In genomic region chr17:35875439-35876139, GRCh38 we compare ENCODE assay signal across 20 cellular contexts. TPM values are rescaled to one million over a fixed set of nuclear protein-coding genes. Genes with fewer than 3 reads are reported as not detected.
DNase-seq lines count a peak whose midpoint lies in the region; ATAC-seq, FAIRE-seq and TF ChIP-seq lines count a peak whose summit lies in the region.
"Had no signal": no experiment of that assay in that cellular context is flagged by ENCODE, and none has a peak within 500 bp of the region (broad histone marks: within the 10 kb centered on the region; RNA-seq: fewer than 3 reads in every experiment).

No MANE protein-coding gene starts in this region.

- H3K14ac ChIP-seq in mesenchymal stem cell (ENCODE audit: low read length in 2 of 2), result no peak overlapping the region

- intact Hi-C loops in GM12878 (cut with micrococcal nuclease; ENCODE audit: unreplicated experiment), result no loop called here

- H3K27ac ChIP-seq in GM12878 (ENCODE audit: control insufficient read depth, insufficient read depth) (peak overlapping the region; percentile 34; the same call in 1 of the 2 replicates), mesenchymal stem cell (ENCODE audit: low read length, poor library complexity, severe bottlenecking) (no peak overlapping the region)
- H3K27ac ChIP-seq: colonic mucosa, esophagus muscularis mucosa had no signal

- no peak overlapping the region for H2AK5ac ChIP-seq in mesenchymal stem cell (ENCODE audit: low read length, severe bottlenecking)

- no peak overlapping the region for H4K91ac ChIP-seq in mesenchymal stem cell (ENCODE audit: low read length)

- H3K4me3 ChIP-seq in Loucy (ENCODE audit: low read length, poor library complexity, severe bottlenecking) (no peak overlapping the region), GM12878 (no peak overlapping the region), mesenchymal stem cell (ENCODE audit: insufficient read depth in 1 of 2, low read depth in 1 of 2, low read length in 2 of 2) (no peak overlapping the region)
- H3K4me3 ChIP-seq: colonic mucosa, esophagus muscularis mucosa had no signal

- H3K18ac ChIP-seq in mesenchymal stem cell (ENCODE audit: low read depth in 1 of 2, low read length in 2 of 2), result no peak overlapping the region

- no peak overlapping the region for H2BK5ac ChIP-seq in mesenchymal stem cell (ENCODE audit: low read depth, low read length, poor library complexity, severe bottlenecking)

- 32% methylated on average over 7 of the region's 7 CpGs for WGBS in GM12878 (ENCODE audit: insufficient coverage, insufficient replicate concordance, low lambda C conversion rate, missing lambda C conversion rate)
- 66% methylated on average over 4 of the region's 7 CpGs for WGBS in mesenchymal stem cell

- H3K4me1 ChIP-seq in Loucy (ENCODE audit: insufficient read depth, low read length, poor library complexity, severe bottlenecking), result peaks cover 14% of the 10 kb centered on the region
- H3K4me1 ChIP-seq in GM12878 (ENCODE audit: control insufficient read depth, insufficient read depth, low read length), result peaks cover 25% of the 10 kb centered on the region
- H3K4me1 ChIP-seq in mesenchymal stem cell (ENCODE audit: control insufficient read depth, insufficient read depth, low read depth, low read length), result no peaks in the 10 kb centered on the region
- H3K4me1 ChIP-seq: colonic mucosa, esophagus muscularis mucosa had no signal

- H3K9me2 ChIP-seq in Loucy (replicated peaks; ENCODE audit: low read depth, low read length), result no peaks in the 10 kb centered on the region

- no peaks in the 10 kb centered on the region for H3K27me3 ChIP-seq in Loucy (ENCODE audit: insufficient read depth, low read length, poor library complexity, severe bottlenecking)
- H3K27me3 ChIP-seq in GM12878 (replicated peaks in 1 of 2; ENCODE audit: control insufficient read depth in 2 of 2, insufficient read depth in 2 of 2, low read length in 1 of 2), result no peaks in the 10 kb centered on the region
- no peaks in the 10 kb centered on the region for H3K27me3 ChIP-seq in mesenchymal stem cell (ENCODE audit: control insufficient read depth in 1 of 2, insufficient read depth in 1 of 2, low read length in 2 of 2)
- H3K27me3 ChIP-seq: colonic mucosa, esophagus muscularis mucosa had no signal

- no TSS peak for BruUV-seq in GM12878 (replicated peaks; lab: Mats Ljungman, UMichigan)

- no peaks in the 10 kb centered on the region for H4K20me1 ChIP-seq in Loucy (ENCODE audit: insufficient read depth, low read length, poor library complexity, severe bottlenecking)
- H4K20me1 ChIP-seq in GM12878 (ENCODE audit: control insufficient read depth, insufficient read depth), result no peaks in the 10 kb centered on the region

- no peak for DNase-seq in activated naive CD4-positive, alpha-beta T cell treated with anti-CD3 and anti-CD28 coated beads, Interleukin-2, amount 50 U/mL, for 72 hours (ENCODE audit: low spot score in 2 of 2)
- DNase-seq in activated naive CD4-positive, alpha-beta T cell (lab: John Stamatoyannopoulos, UW), result no peak
- peak; percentile 62 for DNase-seq in GM12878 (ENCODE audit: low read depth, low spot score)
- no peak for DNase-seq in stimulated activated effector memory CD8-positive, alpha-beta T cell treated with anti-CD3 and anti-CD28 coated beads, Interleukin-12 subunit alpha, Interleukin-12 subunit beta, amount 100 ng/mL, for 72 hours (ENCODE audit: low spot score in 2 of 2)
- DNase-seq in NCI-H774 (lab: John Stamatoyannopoulos, UW), result no peak
- no peak for DNase-seq in C1 segment of cervical spinal cord (lab: John Stamatoyannopoulos, UW)
- DNase-seq in mesenchymal stem cell, result no peak
- DNase-seq: activated CD4-positive, alpha-beta T cell treated with anti-CD3 and anti-CD28 coated beads, Interleukin-2, amount 50 U/mL, for 4 hours; AML-193; amniotic stem cell; colonic mucosa; Karpas-422; NCI-H187; NCI-H524 had no signal

- H3K79me1 ChIP-seq in mesenchymal stem cell (replicated peaks; ENCODE audit: low read length, poor library complexity, severe bottlenecking), result no peaks in the 10 kb centered on the region

- in situ Hi-C loops in GM12878 (cut with MboI), result no loop called here

- FAIRE-seq in GM12878 (lab: Jason Lieb, UNC), result no peak
- FAIRE-seq: GM19239 had no signal

- H2BK12ac ChIP-seq in mesenchymal stem cell (ENCODE audit: low read length in 2 of 2), result no peak overlapping the region

- no peak overlapping the region for H3K4ac ChIP-seq in mesenchymal stem cell (ENCODE audit: low read depth in 1 of 2, low read length in 2 of 2)

- H3K9me3 ChIP-seq in Loucy (ENCODE audit: insufficient read depth, low read depth, low read length) (no peaks in the 10 kb centered on the region), GM12878 (replicated peaks; ENCODE audit: control insufficient read depth, insufficient read depth, low read length) (no peaks in the 10 kb centered on the region), mesenchymal stem cell (ENCODE audit: control insufficient read depth, low read length) (no peaks in the 10 kb centered on the region)
- H3K9me3 ChIP-seq: colonic mucosa, esophagus muscularis mucosa had no signal

- POLR2A ChIA-PET in GM12878 (lab: Charles Lee), result interaction anchor here (0.8 to 3.4 kb wide), 8 partner anchors 12 to 613 kb away, joined by 3 to 33 read pairs (median 4); partner anchors contain the start of gene RDM1

- H2BK120ac ChIP-seq in mesenchymal stem cell (ENCODE audit: low read depth, low read length), result no peak overlapping the region

- H4K8ac ChIP-seq in mesenchymal stem cell (ENCODE audit: low read length), result no peak overlapping the region

- no peaks in the 10 kb centered on the region for H3K9me3 Mint-ChIP-seq in activated naive CD4-positive, alpha-beta T cell treated with anti-CD3 and anti-CD28 coated beads, Interleukin-2, amount 50 U/mL, for 72 hours
- no peaks in the 10 kb centered on the region for H3K9me3 Mint-ChIP-seq in stimulated activated effector memory CD8-positive, alpha-beta T cell treated with anti-CD3 and anti-CD28 coated beads, Interleukin-12 subunit alpha, Interleukin-12 subunit beta, amount 100 ng/mL, for 72 hours
- H3K9me3 Mint-ChIP-seq: type B pancreatic cell had no signal

- H3K27ac Mint-ChIP-seq in activated naive CD4-positive, alpha-beta T cell treated with anti-CD3 and anti-CD28 coated beads, Interleukin-2, amount 50 U/mL, for 72 hours, result peak overlapping the region; percentile 62 to 68
- H3K27ac Mint-ChIP-seq in stimulated activated effector memory CD8-positive, alpha-beta T cell treated with anti-CD3 and anti-CD28 coated beads, Interleukin-12 subunit alpha, Interleukin-12 subunit beta, amount 100 ng/mL, for 72 hours, result peak overlapping the region; percentile 98
- H3K27ac Mint-ChIP-seq: type B pancreatic cell had no signal

- H3K36me3 ChIP-seq in Loucy (ENCODE audit: insufficient read depth, low read length), result no peaks in the 10 kb centered on the region
- H3K36me3 ChIP-seq in GM12878 (ENCODE audit: control insufficient read depth in 2 of 2, insufficient read depth in 2 of 2, low read length in 1 of 2), result no peaks in the 10 kb centered on the region
- H3K36me3 ChIP-seq in mesenchymal stem cell (ENCODE audit: control insufficient read depth in 1 of 2, insufficient read depth in 2 of 2, low read depth in 1 of 2, low read length in 2 of 2), result no peaks in the 10 kb centered on the region
- H3K36me3 ChIP-seq: colonic mucosa, esophagus muscularis mucosa had no signal

- H3K4me2 ChIP-seq in Loucy (ENCODE audit: low read depth, low read length, poor library complexity, severe bottlenecking), result peak overlapping the region; percentile 30
- H3K4me2 ChIP-seq in GM12878 (ENCODE audit: control insufficient read depth, insufficient read depth), result peak overlapping the region; percentile 46; the same call in 1 of the 2 replicates
- H3K4me2 ChIP-seq in mesenchymal stem cell (ENCODE audit: low read length, poor library complexity, severe bottlenecking), result no peak overlapping the region

- CTCF ChIA-PET in GM12878 (lab: Yijun Ruan, JAX), result interaction anchor here (0.6 to 2.5 kb wide), 16 partner anchors 14 to 274 kb away, joined by 3 to 11 read pairs (median 4); partner anchors contain the start of gene TAF15

- H2AFZ ChIP-seq in Loucy (ENCODE audit: low read length) (peak overlapping the region; percentile 91), GM12878 (ENCODE audit: control insufficient read depth, low read depth, low read length) (peak overlapping the region; percentile 53), mesenchymal stem cell (ENCODE audit: low read depth, low read length) (no peak overlapping the region)

- H3K9ac ChIP-seq in Loucy (ENCODE audit: low read depth, low read length, poor library complexity, severe bottlenecking), result no peak overlapping the region
- H3K9ac ChIP-seq in GM12878 (ENCODE audit: control insufficient read depth, insufficient read depth, low read length), result no peak overlapping the region
- no peak overlapping the region for H3K9ac ChIP-seq in mesenchymal stem cell (ENCODE audit: low read length)

- no peak for TF ChIP-seq CTCF in Loucy (conservative IDR thresholded peaks at IDR 0.05; ENCODE audit: low read length)
- TF ChIP-seq CTCF in GM12878 (IDR thresholded peaks at IDR 0.05 in 2 of 3, conservative IDR thresholded peaks at IDR 0.05 in 1 of 3; ENCODE audit: control insufficient read depth in 2 of 3, extremely low read depth in 1 of 3, insufficient read depth in 1 of 3, low read depth in 3 of 3, low read length in 3 of 3), result no peak

- H2BK15ac ChIP-seq in mesenchymal stem cell (ENCODE audit: low read depth, poor library complexity, severe bottlenecking), result no peak overlapping the region

- no peak for TF ChIP-seq POLR2A in GM12878 (IDR thresholded peaks at IDR 0.05; ENCODE audit: low read depth, low read length)

- RAD21 ChIA-PET in GM12878 (lab: Charles Lee; ENCODE audit: unreplicated experiment), result interaction anchor here (1.0 to 7.0 kb wide), 5 partner anchors 17 to 31 kb away, joined by 3 to 125 read pairs (median 5); no protein-coding TSS in a partner anchor

- no peaks in the 10 kb centered on the region for H3K79me2 ChIP-seq in Loucy (ENCODE audit: insufficient read depth, low read length)
- H3K79me2 ChIP-seq in GM12878 (ENCODE audit: control insufficient read depth, insufficient read depth, low read length), result no peaks in the 10 kb centered on the region

- TF ChIP-seq EP300 in GM12878 (IDR thresholded peaks at IDR 0.05; ENCODE audit: borderline replicate concordance in 1 of 2, control insufficient read depth in 1 of 2, low read depth in 2 of 2, low read length in 2 of 2), result no peak

- H3K4me1 Mint-ChIP-seq in stimulated activated effector memory CD8-positive, alpha-beta T cell treated with anti-CD3 and anti-CD28 coated beads, Interleukin-12 subunit alpha, Interleukin-12 subunit beta, amount 100 ng/mL, for 72 hours, result peaks cover 68% of the 10 kb centered on the region

- H3K36me3 Mint-ChIP-seq in activated naive CD4-positive, alpha-beta T cell treated with anti-CD3 and anti-CD28 coated beads, Interleukin-2, amount 50 U/mL, for 72 hours, result no peaks in the 10 kb centered on the region
- H3K36me3 Mint-ChIP-seq in stimulated activated effector memory CD8-positive, alpha-beta T cell treated with anti-CD3 and anti-CD28 coated beads, Interleukin-12 subunit alpha, Interleukin-12 subunit beta, amount 100 ng/mL, for 72 hours, result peaks cover 100% of the 10 kb centered on the region
- H3K36me3 Mint-ChIP-seq: type B pancreatic cell had no signal

- no peak for TF ChIP-seq RAD21 in GM12878 (IDR thresholded peaks at IDR 0.05; ENCODE audit: insufficient read depth, low read depth, low read length)

- ATAC-seq in activated naive CD4-positive, alpha-beta T cell treated with anti-CD3 and anti-CD28 coated beads, Interleukin-2, amount 50 U/mL, for 72 hours, result no peak
- ATAC-seq in GM12878, result peak; percentile 10
- ATAC-seq in stimulated activated effector memory CD8-positive, alpha-beta T cell treated with anti-CD3 and anti-CD28 coated beads, Interleukin-12 subunit alpha, Interleukin-12 subunit beta, amount 100 ng/mL, for 72 hours, result no peak

- H3K4me3 Mint-ChIP-seq in stimulated activated effector memory CD8-positive, alpha-beta T cell treated with anti-CD3 and anti-CD28 coated beads, Interleukin-12 subunit alpha, Interleukin-12 subunit beta, amount 100 ng/mL, for 72 hours, result peak overlapping the region; percentile 85
- H3K4me3 Mint-ChIP-seq: type B pancreatic cell had no signal

- H3K23ac ChIP-seq in mesenchymal stem cell (ENCODE audit: low read length in 2 of 2), result no peak overlapping the region

- SMC1A ChIA-PET in GM12878 (lab: Charles Lee; ENCODE audit: uncharacterized antibody, unreplicated experiment), result interaction anchor here (0.9 to 14.1 kb wide), 15 partner anchors 10 to 207 kb away, joined by 3 to 155 read pairs (median 5); no protein-coding TSS in a partner anchor

- H3F3A ChIP-seq in Loucy (ENCODE audit: low read depth), result no peaks in the 10 kb centered on the region

RNA-seq across cellular contexts. Expression of gene CCL5, which starts 4.6 kb away (rescaled TPM):
- 10 to 100 TPM; 13.1 to 14.7 TPM for total RNA-seq in activated naive CD4-positive, alpha-beta T cell treated with anti-CD3 and anti-CD28 coated beads, Interleukin-2, amount 50 U/mL, for 72 hours
- total RNA-seq in GM12878 (2013; cell fraction: nucleolus; rRNA removed), result 13.2 and 14.2 TPM in 2 replicates
- total RNA-seq in GM12878 (2014; rRNA removed), result 82.0 and 96.3 TPM in 2 replicates
- total RNA-seq in GM12878 (2014; rRNA removed; fragmentation: Illumina TruSeq; extraction: Trizol), result 75.4 and 79.6 TPM in 2 replicates
- 60.2 and 71.7 TPM in 2 replicates for total RNA-seq in GM12878 (2021)
- 24.2 TPM for polyA plus RNA-seq in GM12878 (2011; ENCODE audit: low read depth)
- 166 and 175 TPM in 2 replicates for polyA plus RNA-seq in GM12878 (2011; rRNA removed)
- 161 and 226 TPM in 2 replicates for polyA plus RNA-seq in GM12878 (2011; cell fraction: cytosol; rRNA removed)
- 21.7 and 23.4 TPM in 2 replicates for polyA plus RNA-seq in GM12878 (2011; cell fraction: nucleus; rRNA removed)
- 28.6 and 36.4 TPM in 2 replicates for polyA plus RNA-seq in GM12878 (2012)
- 95.6 and 112 TPM in 2 replicates for polyA plus RNA-seq in GM12878 (2014; fragmentation: Illumina TruSeq; extraction: Trizol)
- 100 to 1,000 TPM; 139 to 186 TPM for polyA plus RNA-seq in GM12878 (2014; fragmentation: Nextera tagmentation; extraction: Ambion mirVana)
- polyA plus RNA-seq in GM12878 (2014; rRNA removed), result 84.0 and 99.6 TPM in 2 replicates
- polyA plus RNA-seq in GM12878 (2016; fragmentation: Nextera tagmentation; extraction: Ambion mirVana), result 10 to 100 TPM; 45.7 to 56.1 TPM
- polyA minus RNA-seq in GM12878 (2011; rRNA and poly(A)+ RNA removed), result 62.0 and 109 TPM in 2 replicates
- 37.3 and 38.6 TPM in 2 replicates for polyA minus RNA-seq in GM12878 (2011; cell fraction: cytosol; rRNA and poly(A)+ RNA removed)
- 4.0 and 6.3 TPM in 2 replicates for polyA minus RNA-seq in GM12878 (2011; cell fraction: nucleus; rRNA and poly(A)+ RNA removed)
- 0.06 TPM for polyA plus RNA-seq in mesenchymal stem cell (2013, experiment 1 of 2)
- 0.07 TPM for polyA plus RNA-seq in mesenchymal stem cell (2013, experiment 2 of 2)

RNA-seq across cellular contexts. Expression of gene HEATR9, which starts 6.9 kb away (rescaled TPM):
- total RNA-seq in activated naive CD4-positive, alpha-beta T cell treated with anti-CD3 and anti-CD28 coated beads, Interleukin-2, amount 50 U/mL, for 72 hours, result not detected
- 0.40 and 0.42 TPM in 2 replicates for total RNA-seq in GM12878 (2013; cell fraction: nucleolus; rRNA removed)
- total RNA-seq in GM12878 (2014; rRNA removed) (0.11 TPM in 1 of 2 replicates, not detected in the other), GM12878 (2014; rRNA removed; fragmentation: Illumina TruSeq; extraction: Trizol) (0.04 TPM in 1 of 2 replicates, not detected in the other), GM12878 (2021) (0.21 and 0.53 TPM in 2 replicates)
- polyA plus RNA-seq in GM12878 (2011; ENCODE audit: low read depth), result not detected
- polyA plus RNA-seq in GM12878 (2011; rRNA removed) (0.43 and 0.50 TPM in 2 replicates), GM12878 (2014; fragmentation: Illumina TruSeq; extraction: Trizol) (0.08 and 0.12 TPM in 2 replicates), GM12878 (2014; fragmentation: Nextera tagmentation; extraction: Ambion mirVana) (under 1 TPM; 0.11 to 0.14 TPM), GM12878 (2014; rRNA removed) (0.17 and 0.36 TPM in 2 replicates), GM12878 (2016; fragmentation: Nextera tagmentation; extraction: Ambion mirVana) (not detected)
- 0.27 and 0.28 TPM in 2 replicates for polyA plus RNA-seq in GM12878 (2011; cell fraction: cytosol; rRNA removed)
- 1.6 and 2.5 TPM in 2 replicates for polyA plus RNA-seq in GM12878 (2011; cell fraction: nucleus; rRNA removed)
- 0.06 TPM in 1 of 2 replicates, not detected in the other for polyA plus RNA-seq in GM12878 (2012)
- polyA minus RNA-seq in GM12878 (2011; rRNA and poly(A)+ RNA removed), result 0.29 TPM in 1 of 2 replicates, not detected in the other
- polyA minus RNA-seq in GM12878 (2011; cell fraction: cytosol; rRNA and poly(A)+ RNA removed), result not detected in 2 replicates
- 0.29 and 0.48 TPM in 2 replicates for polyA minus RNA-seq in GM12878 (2011; cell fraction: nucleus; rRNA and poly(A)+ RNA removed)
- not detected for polyA plus RNA-seq in mesenchymal stem cell (2013, experiment 1 of 2)
- polyA plus RNA-seq in mesenchymal stem cell (2013, experiment 2 of 2), result not detected
- total RNA-seq: colonic mucosa, Daoy, RPMI7951 had no signal

RNA-seq across cellular contexts. Expression of gene RDM1, which starts 55.0 kb away (rescaled TPM):
- 10 to 100 TPM in 1 of 2 donors, 1 to 10 TPM in 1; 8.4 to 12.8 TPM for total RNA-seq in activated naive CD4-positive, alpha-beta T cell treated with anti-CD3 and anti-CD28 coated beads, Interleukin-2, amount 50 U/mL, for 72 hours
- 7.0 and 7.8 TPM in 2 replicates for total RNA-seq in GM12878 (2013; cell fraction: nucleolus; rRNA removed)
- total RNA-seq in GM12878 (2014; rRNA removed) (5.7 and 8.8 TPM in 2 replicates), GM12878 (2014; rRNA removed; fragmentation: Illumina TruSeq; extraction: Trizol) (5.9 and 8.1 TPM in 2 replicates), GM12878 (2021) (9.7 and 12.1 TPM in 2 replicates)
- polyA plus RNA-seq in GM12878 (2011; ENCODE audit: low read depth), result 3.5 TPM
- polyA plus RNA-seq in GM12878 (2011; rRNA removed) (18.4 and 21.8 TPM in 2 replicates), GM12878 (2014; fragmentation: Illumina TruSeq; extraction: Trizol) (9.6 and 11.1 TPM in 2 replicates), GM12878 (2014; fragmentation: Nextera tagmentation; extraction: Ambion mirVana) (10 to 100 TPM; 12.0 to 15.9 TPM), GM12878 (2014; rRNA removed) (6.2 and 8.2 TPM in 2 replicates), GM12878 (2016; fragmentation: Nextera tagmentation; extraction: Ambion mirVana) (10 to 100 TPM; 11.7 to 16.0 TPM)
- 13.6 and 14.1 TPM in 2 replicates for polyA plus RNA-seq in GM12878 (2011; cell fraction: cytosol; rRNA removed)
- polyA plus RNA-seq in GM12878 (2011; cell fraction: nucleus; rRNA removed), result 23.8 and 26.1 TPM in 2 replicates
- 3.9 and 6.2 TPM in 2 replicates for polyA plus RNA-seq in GM12878 (2012)
- 6.9 and 9.1 TPM in 2 replicates for polyA minus RNA-seq in GM12878 (2011; rRNA and poly(A)+ RNA removed)
- 3.2 and 4.0 TPM in 2 replicates for polyA minus RNA-seq in GM12878 (2011; cell fraction: cytosol; rRNA and poly(A)+ RNA removed)
- polyA minus RNA-seq in GM12878 (2011; cell fraction: nucleus; rRNA and poly(A)+ RNA removed), result 7.0 and 10.0 TPM in 2 replicates
- not detected for polyA plus RNA-seq in mesenchymal stem cell (2013, experiment 1 of 2)
- not detected for polyA plus RNA-seq in mesenchymal stem cell (2013, experiment 2 of 2)
- total RNA-seq: esophagus muscularis mucosa had no signal
